In the genomic region with DNA sequence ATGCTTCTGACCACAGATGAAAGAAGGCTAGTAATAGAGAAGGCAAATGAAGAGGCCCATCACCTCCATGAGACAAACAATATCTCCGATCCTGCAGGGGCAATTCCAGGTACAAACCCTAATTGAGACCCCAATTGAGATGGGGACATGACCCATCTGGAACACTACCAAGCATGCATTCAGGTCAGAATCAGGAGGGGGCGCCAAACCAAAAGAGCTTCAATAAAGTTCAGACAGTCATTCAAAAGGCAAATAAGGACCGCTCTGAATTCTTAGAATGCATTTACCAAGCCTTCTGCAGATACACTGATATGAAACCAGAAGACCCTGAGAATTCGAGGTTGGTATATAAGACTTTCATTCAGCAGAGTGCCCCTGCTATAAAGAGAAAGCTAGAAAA, we compare ENCODE assay signal across 10 cellular contexts. TPM values are rescaled to one million over a fixed set of nuclear protein-coding genes. Genes with fewer than 3 reads are reported as not detected.
A peak's percentile ranks its signal among the peaks of the same experiment; 100 is the strongest.
DNase-seq lines count a peak whose midpoint lies in the region; ATAC-seq and TF ChIP-seq lines count a peak whose summit lies in the region.
"Had no signal": no experiment of that assay in that cellular context is flagged by ENCODE, and none has a peak within 500 bp of the region (broad histone marks: within the 10 kb centered on the region; RNA-seq: fewer than 3 reads in every experiment).

No MANE protein-coding gene starts in this region.

- intact Hi-C loops in CD8-positive, alpha-beta T cell (cut with DNase I, micrococcal nuclease): no loop called here
- intact Hi-C loops in lower lobe of right lung (cut with DNase I): loop anchor here (10.0 kb wide), 1 partner anchor 97 kb away; no protein-coding TSS in a partner anchor

- H3K4me1 Mint-ChIP-seq in CD8-positive, alpha-beta T cell (ENCODE audit: low read depth): no peaks in the 10 kb centered on the region
- H3K4me1 Mint-ChIP-seq in activated CD8-positive, alpha-beta T cell treated with anti-CD3 and anti-CD28 coated beads, Interleukin-2, amount 10 ng/mL, durations not matched to agents 7 days and 5 days (ENCODE audit: low read depth): no peaks in the 10 kb centered on the region

- H3K36me3 Mint-ChIP-seq in CD8-positive, alpha-beta T cell: no peaks in the 10 kb centered on the region
- H3K36me3 Mint-ChIP-seq in activated CD8-positive, alpha-beta T cell treated with anti-CD3 and anti-CD28 coated beads, Interleukin-2, amount 10 ng/mL, durations not matched to agents 7 days and 5 days (ENCODE audit: low read depth): no peaks in the 10 kb centered on the region

- H3K9me3 ChIP-seq in CD8-positive, alpha-beta T cell (ENCODE audit: low read length): no peaks in the 10 kb centered on the region
- H3K9me3 ChIP-seq in Karpas-422 (ENCODE audit: low read length): peaks cover 2% of the 10 kb centered on the region; the same call in 1 of the 2 replicates
- peaks cover 2% of the 10 kb centered on the region for H3K9me3 ChIP-seq in lower lobe of right lung

- H3K4me3 Mint-ChIP-seq in CD8-positive, alpha-beta T cell: no peak overlapping the region
- no peak overlapping the region for H3K4me3 Mint-ChIP-seq in activated CD8-positive, alpha-beta T cell treated with anti-CD3 and anti-CD28 coated beads, Interleukin-2, amount 10 ng/mL, durations not matched to agents 7 days and 5 days

- H4K20me1 ChIP-seq in Karpas-422 (ENCODE audit: insufficient read depth, low read depth, low read length): no peaks in the 10 kb centered on the region

- H3K79me2 ChIP-seq in Karpas-422 (ENCODE audit: low read length): no peaks in the 10 kb centered on the region

- H3K36me3 ChIP-seq in CD8-positive, alpha-beta T cell (ENCODE audit: insufficient read depth, low read length): no peaks in the 10 kb centered on the region
- no peaks in the 10 kb centered on the region for H3K36me3 ChIP-seq in Karpas-422 (ENCODE audit: insufficient read depth, low read length)
- no peaks in the 10 kb centered on the region for H3K36me3 ChIP-seq in lower lobe of right lung

- no peaks in the 10 kb centered on the region for H3K9me2 ChIP-seq in Karpas-422 (replicated peaks; ENCODE audit: insufficient read depth, low read length)

- POLR2A ChIA-PET in CD8-positive, alpha-beta T cell (lab: Charles Lee): no interaction called here
- POLR2A ChIA-PET in activated CD8-positive, alpha-beta T cell treated with anti-CD3 and anti-CD28 coated beads, Interleukin-2, amount 10 ng/mL, durations not matched to agents 7 days and 5 days (lab: Charles Lee): no interaction called here

- no peaks in the 10 kb centered on the region for H3K9me3 Mint-ChIP-seq in CD8-positive, alpha-beta T cell
- peaks cover 5% of the 10 kb centered on the region for H3K9me3 Mint-ChIP-seq in activated CD8-positive, alpha-beta T cell treated with anti-CD3 and anti-CD28 coated beads, Interleukin-2, amount 10 ng/mL, durations not matched to agents 7 days and 5 days (ENCODE audit: insufficient read depth)

- H2AFZ ChIP-seq in Karpas-422 (ENCODE audit: low read length): no peak overlapping the region

- H3K27me3 Mint-ChIP-seq in CD8-positive, alpha-beta T cell (ENCODE audit: low read depth): peaks cover 3% of the 10 kb centered on the region
- peaks cover 3% of the 10 kb centered on the region for H3K27me3 Mint-ChIP-seq in activated CD8-positive, alpha-beta T cell treated with anti-CD3 and anti-CD28 coated beads, Interleukin-2, amount 10 ng/mL, durations not matched to agents 7 days and 5 days (ENCODE audit: low read depth)

- no peak overlapping the region for H3K4me3 ChIP-seq in CD8-positive, alpha-beta T cell (ENCODE audit: low read depth, low read length)
- H3K4me3 ChIP-seq in Karpas-422 (ENCODE audit: low read length): no peak overlapping the region
- no peak overlapping the region for H3K4me3 ChIP-seq in lower lobe of right lung

- no peak for TF ChIP-seq CTCF in CD8-positive, alpha-beta T cell (IDR thresholded peaks at IDR 0.05)
- TF ChIP-seq CTCF in lower lobe of right lung (IDR thresholded peaks at IDR 0.05): peak; percentile 48

- ATAC-seq in CD8-positive, alpha-beta T cell: no peak
- ATAC-seq in activated CD8-positive, alpha-beta T cell treated with anti-CD3 and anti-CD28 coated beads, Interleukin-2, amount 10 ng/mL, durations not matched to agents 7 days and 5 days: no peak
- ATAC-seq in lower lobe of right lung: no peak
- ATAC-seq in GM21723 (IDR thresholded peaks at IDR 0.05; ENCODE audit: unreplicated experiment): no peak

- no peaks in the 10 kb centered on the region for H3K4me1 ChIP-seq in CD8-positive, alpha-beta T cell (ENCODE audit: insufficient read depth, low read length)
- H3K4me1 ChIP-seq in Karpas-422 (ENCODE audit: low read length): no peaks in the 10 kb centered on the region
- no peaks in the 10 kb centered on the region for H3K4me1 ChIP-seq in lower lobe of right lung

- DNase-seq in CD8-positive, alpha-beta T cell: peak in 4 of 7 experiments; percentile 11 to 52 (median 25)
- DNase-seq in Karpas-422 (peak; percentile 71), lower lobe of right lung (peak; percentile 44), mesenteric fat pad (ENCODE audit: low spot score) (no peak), NCI-H2227 (lab: John Stamatoyannopoulos, UW; ENCODE audit: unreplicated experiment) (no peak), NCI-H2029 (lab: John Stamatoyannopoulos, UW) (no peak)
- DNase-seq in activated CD8-positive, alpha-beta T cell treated with anti-CD3 and anti-CD28 coated beads, Interleukin-2, amount 10 ng/mL, durations not matched to agents 7 days and 5 days: peak; percentile 45
- DNase-seq: amniotic stem cell had no signal

- no peak overlapping the region for H3K9ac ChIP-seq in Karpas-422 (ENCODE audit: low read length)

- no peaks in the 10 kb centered on the region for H3K27me3 ChIP-seq in CD8-positive, alpha-beta T cell (ENCODE audit: insufficient read depth, low read length)
- no peaks in the 10 kb centered on the region for H3K27me3 ChIP-seq in Karpas-422 (ENCODE audit: low read length)
- no peaks in the 10 kb centered on the region for H3K27me3 ChIP-seq in lower lobe of right lung (ENCODE audit: low read depth)

- H3K27ac ChIP-seq in CD8-positive, alpha-beta T cell (ENCODE audit: low read depth, low read length): no peak overlapping the region
- no peak overlapping the region for H3K27ac ChIP-seq in Karpas-422 (ENCODE audit: low read length)
- no peak overlapping the region for H3K27ac ChIP-seq in lower lobe of right lung

- CTCF ChIA-PET in CD8-positive, alpha-beta T cell (lab: Charles Lee): interaction anchor here (0.6 to 1.4 kb wide), 6 partner anchors 14 to 213 kb away, joined by 3 read pairs; no protein-coding TSS in a partner anchor
- CTCF ChIA-PET in activated CD8-positive, alpha-beta T cell treated with anti-CD3 and anti-CD28 coated beads, Interleukin-2, amount 10 ng/mL, durations not matched to agents 7 days and 5 days (lab: Charles Lee): interaction anchor here (0.7 to 1.5 kb wide), 7 partner anchors 12 to 213 kb away, joined by 3 to 7 read pairs (median 3); no protein-coding TSS in a partner anchor

- H3K27ac Mint-ChIP-seq in CD8-positive, alpha-beta T cell: no peak overlapping the region
- H3K27ac Mint-ChIP-seq in activated CD8-positive, alpha-beta T cell treated with anti-CD3 and anti-CD28 coated beads, Interleukin-2, amount 10 ng/mL, durations not matched to agents 7 days and 5 days: no peak overlapping the region

- H3K4me2 ChIP-seq in Karpas-422 (ENCODE audit: low read depth, low read length, poor library complexity, severe bottlenecking): no peak overlapping the region

RNA-seq across cellular contexts. Expression of gene EDDM3B, which starts 10.2 kb away (rescaled TPM):
- total RNA-seq in CD8-positive, alpha-beta T cell: not detected
- total RNA-seq in Karpas-422 (2014; rRNA removed; shearing (Covaris generic); ENCODE audit: low replicate concordance): 0.22 TPM in 1 of 2 replicates, not detected in the other
- not detected for total RNA-seq in activated CD8-positive, alpha-beta T cell treated with anti-CD3 and anti-CD28 coated beads, Interleukin-2, amount 10 ng/mL, durations not matched to agents 7 days and 5 days
- total RNA-seq in lower lobe of right lung (not detected), mesenteric fat pad (not detected)
- total RNA-seq: G401 had no signal

RNA-seq across cellular contexts. Expression of gene EDDM3A, which starts 12.3 kb away (rescaled TPM):
- not detected for total RNA-seq in CD8-positive, alpha-beta T cell
- total RNA-seq in Karpas-422 (2014; rRNA removed; shearing (Covaris generic); ENCODE audit: low replicate concordance): not detected in 2 replicates
- not detected for total RNA-seq in activated CD8-positive, alpha-beta T cell treated with anti-CD3 and anti-CD28 coated beads, Interleukin-2, amount 10 ng/mL, durations not matched to agents 7 days and 5 days
- total RNA-seq in lower lobe of right lung (not detected), mesenteric fat pad (not detected)
- total RNA-seq: G401 had no signal

RNA-seq across cellular contexts. Expression of gene RNASE6, which starts 23.1 kb away (rescaled TPM):
- under 1 TPM in 1 of 2 experiments, not detected in 1; 0.33 TPM for total RNA-seq in CD8-positive, alpha-beta T cell
- not detected in 2 replicates for total RNA-seq in Karpas-422 (2014; rRNA removed; shearing (Covaris generic); ENCODE audit: low replicate concordance)
- 1 to 10 TPM in 1 of 2 experiments, under 1 TPM in 1; 0.83 to 1.1 TPM for total RNA-seq in activated CD8-positive, alpha-beta T cell treated with anti-CD3 and anti-CD28 coated beads, Interleukin-2, amount 10 ng/mL, durations not matched to agents 7 days and 5 days
- total RNA-seq in lower lobe of right lung (27.3 TPM), mesenteric fat pad (19.3 TPM)
- total RNA-seq: G401 had no signal

RNA-seq across cellular contexts. Expression of gene RNASE1, which starts 44.7 kb away (rescaled TPM):
- not detected for total RNA-seq in CD8-positive, alpha-beta T cell
- total RNA-seq in Karpas-422 (2014; rRNA removed; shearing (Covaris generic); ENCODE audit: low replicate concordance): not detected in 2 replicates
- not detected for total RNA-seq in activated CD8-positive, alpha-beta T cell treated with anti-CD3 and anti-CD28 coated beads, Interleukin-2, amount 10 ng/mL, durations not matched to agents 7 days and 5 days
- total RNA-seq in lower lobe of right lung (694 TPM), mesenteric fat pad (641 TPM)

Comparison
In these comparisons a context has a peak if more than half of its experiments do, and no peak if none do; other contexts are left out.
1. DNase-seq: peak in CD8-positive, alpha-beta T cell (4 of 7), Karpas-422 (single experiment), activated CD8-positive, alpha-beta T cell treated with anti-CD3 and anti-CD28 coated beads, Interleukin-2, amount 10 ng/mL, durations not matched to agents 7 days and 5 days (single experiment) and lower lobe of right lung (single experiment); none in mesenteric fat pad (single experiment), NCI-H2227 (single experiment) and NCI-H2029 (single experiment).